ENCODE assay signal across 16 cellular contexts in genomic region chr10:7945469-7946187, GRCh38.
DNase-seq lines count a peak whose midpoint lies in the region; ATAC-seq, FAIRE-seq and TF ChIP-seq lines count a peak whose summit lies in the region.
"Had no signal": no experiment of that assay in that cellular context is flagged by ENCODE, and none has a peak within 500 bp of the region (broad histone marks: within the 10 kb centered on the region; RNA-seq: fewer than 3 reads in every experiment).

No MANE protein-coding gene starts in this region.

- 0 out of 2 replicates have a peak overlapping the region, but pooled peaks have one; percentile 40 for H2BK15ac ChIP-seq in H1 (ENCODE audit: low read length)

- H2BK5ac ChIP-seq in H1 (ENCODE audit: low read depth, low read length) = no peak overlapping the region

- H3K27me3 ChIP-seq in CD8-positive, alpha-beta T cell (ENCODE audit: insufficient read depth, low read length) = no peaks in the 10 kb centered on the region
- H3K27me3 ChIP-seq in H1 (replicated peaks in 1 of 4; ENCODE audit: control insufficient read depth in 3 of 4, extremely low read depth in 1 of 4, insufficient read depth in 3 of 4, low read length in 3 of 4) = no peaks in the 10 kb centered on the region
- no peaks in the 10 kb centered on the region for H3K27me3 ChIP-seq in aorta (ENCODE audit: control insufficient read depth in 1 of 2, insufficient read depth in 2 of 2, low read length in 1 of 2)
- no peaks in the 10 kb centered on the region for H3K27me3 ChIP-seq in WERI-Rb-1 (ENCODE audit: insufficient read depth, low read depth, severe bottlenecking)

- H2BK120ac ChIP-seq in H1 (replicated peaks; ENCODE audit: low read depth, low read length) = no peak overlapping the region

- no peak overlapping the region for H3K4me3 ChIP-seq in CD8-positive, alpha-beta T cell (ENCODE audit: low read depth, low read length)
- H3K4me3 ChIP-seq in H1 (ENCODE audit: extremely low read depth in 1 of 4, insufficient read depth in 2 of 4, low read depth in 3 of 4, low read length in 4 of 4) (no peak overlapping the region), aorta (ENCODE audit: low read length in 2 of 2) (no peak overlapping the region), WERI-Rb-1 (ENCODE audit: low read depth, low read length) (no peak overlapping the region)
- H3K4me3 ChIP-seq: prostate gland had no signal

- no peak overlapping the region for H3K56ac ChIP-seq in H1 (replicated peaks; ENCODE audit: insufficient read length, low read depth, low read length)

- TF ChIP-seq CTCF in CD8-positive, alpha-beta T cell (IDR thresholded peaks at IDR 0.05) = no peak
- TF ChIP-seq CTCF in HFFc6 (IDR thresholded peaks at IDR 0.05) = no peak
- TF ChIP-seq CTCF in H1 (IDR thresholded peaks at IDR 0.05; ENCODE audit: control extremely low read depth in 1 of 3, insufficient read depth in 1 of 3, low read depth in 1 of 3, low read length in 3 of 3) = no peak
- TF ChIP-seq CTCF in WERI-Rb-1 (IDR thresholded peaks at IDR 0.05; ENCODE audit: low read depth, low read length) = no peak

- no peak overlapping the region for H2BK20ac ChIP-seq in H1 (ENCODE audit: low read length)

- DNase-seq in CD8-positive, alpha-beta T cell = no peak
- DNase-seq in HFFc6 (peak; percentile 26), H1 (ENCODE audit: low read depth in 1 of 2, low spot score in 2 of 2) (no peak), myocyte (ENCODE audit: low read depth) (peak; percentile 47), NCI-H2029 treated with DMSO at 0.1 percent for 48 hours (lab: John Stamatoyannopoulos, UW) (no peak), aorta (no peak), WERI-Rb-1 (no peak)
- DNase-seq: activated CD4-positive, CD25-positive, alpha-beta regulatory T cell; activated naive CD4-positive, alpha-beta T cell treated with anti-CD3 and anti-CD28 coated beads for 36 hours; effector memory CD8-positive, alpha-beta T cell; GDM1; KBM-7; kidney glomerular epithelial cell; NCI-H1417; NCI-H226 had no signal

- H3K9ac ChIP-seq in H1 (replicated peaks in 1 of 4; ENCODE audit: extremely low read depth in 1 of 4, low read depth in 3 of 4, low read length in 3 of 4) = no peak overlapping the region

- H3K27ac Mint-ChIP-seq in CD8-positive, alpha-beta T cell = peak overlapping the region; percentile 5
- H3K27ac Mint-ChIP-seq in HFFc6 = peak overlapping the region; percentile 68
- H3K27ac Mint-ChIP-seq: activated naive CD4-positive, alpha-beta T cell treated with anti-CD3 and anti-CD28 coated beads for 36 hours had no signal

- no peak for ATAC-seq in CD8-positive, alpha-beta T cell
- ATAC-seq in aorta (ENCODE audit: low FRiP score) = no peak
- ATAC-seq: effector memory CD8-positive, alpha-beta T cell had no signal

- H4K20me1 ChIP-seq in H1 (replicated peaks in 1 of 2; ENCODE audit: control insufficient read depth in 1 of 2, insufficient read depth in 2 of 2, low read length in 2 of 2) = peaks cover 0 to 2% of the 10 kb centered on the region in 2 experiments

- intact Hi-C loops in CD8-positive, alpha-beta T cell (cut with DNase I, micrococcal nuclease) = loop anchor here in 1 of 2 experiments (10.0 kb wide), 1 partner anchor 839 kb away; no protein-coding TSS in a partner anchor
- intact Hi-C loops in aorta (cut with DNase I) = no loop called here

- H3K14ac ChIP-seq in H1 (ENCODE audit: insufficient read length) = no peak overlapping the region

- no peaks in the 10 kb centered on the region for H3K4me1 ChIP-seq in CD8-positive, alpha-beta T cell (ENCODE audit: insufficient read depth, low read length)
- H3K4me1 ChIP-seq in H1 (replicated peaks in 1 of 4; ENCODE audit: control insufficient read depth in 3 of 4, insufficient read depth in 4 of 4, low read length in 3 of 4) (peaks cover 0 to 15% (median 11%) of the 10 kb centered on the region in 4 experiments; a peak in 5 of 7 replicates), aorta (ENCODE audit: control insufficient read depth in 1 of 2, insufficient read depth in 2 of 2, low read length in 2 of 2) (peaks cover 0 to 1% of the 10 kb centered on the region in 2 donors)
- H3K4me1 ChIP-seq: prostate gland had no signal

- H2AK5ac ChIP-seq in H1 (ENCODE audit: low read depth, low read length) = no peak overlapping the region; the same call in 1 of the 2 replicates

- no peak for TF ChIP-seq RAD21 in H1 (IDR thresholded peaks at IDR 0.05 in 1 of 2, conservative IDR thresholded peaks at IDR 0.05 in 1 of 2; ENCODE audit: low read depth in 2 of 2, low read length in 2 of 2)

- no peak for TF ChIP-seq POLR2A in H1 (IDR thresholded peaks at IDR 0.05; ENCODE audit: control extremely low read depth in 1 of 2, low read depth in 2 of 2, low read length in 2 of 2)

- H3K4me1 Mint-ChIP-seq in CD8-positive, alpha-beta T cell (ENCODE audit: low read depth) = peaks cover 54% of the 10 kb centered on the region
- peaks cover 95% of the 10 kb centered on the region for H3K4me1 Mint-ChIP-seq in HFFc6 (ENCODE audit: low read depth)

- no peak overlapping the region for H3K4me3 Mint-ChIP-seq in CD8-positive, alpha-beta T cell
- peak overlapping the region; percentile 9 for H3K4me3 Mint-ChIP-seq in HFFc6
- H3K4me3 Mint-ChIP-seq: activated naive CD4-positive, alpha-beta T cell treated with anti-CD3 and anti-CD28 coated beads for 36 hours; effector memory CD8-positive, alpha-beta T cell had no signal

- no peak for FAIRE-seq in H1 (lab: Jason Lieb, UNC)

- CTCF ChIA-PET in CD8-positive, alpha-beta T cell (lab: Charles Lee) = no interaction called here
- CTCF ChIA-PET in H1 (lab: Charles Lee; ENCODE audit: partially characterized antibody) = no interaction called here

- H3K23me2 ChIP-seq in H1 (ENCODE audit: low read depth, low read length) = no peaks in the 10 kb centered on the region; the same call in 1 of the 2 replicates

- no peak overlapping the region; the same call in 1 of the 2 replicates for H4K8ac ChIP-seq in H1 (ENCODE audit: extremely low read depth, insufficient read depth, low read length)

- H3K36me3 Mint-ChIP-seq in CD8-positive, alpha-beta T cell = peaks cover 27% of the 10 kb centered on the region
- peaks cover 25% of the 10 kb centered on the region for H3K36me3 Mint-ChIP-seq in HFFc6 (ENCODE audit: low read depth)

- no peaks in the 10 kb centered on the region for H3K27me3 Mint-ChIP-seq in CD8-positive, alpha-beta T cell (ENCODE audit: low read depth)
- H3K27me3 Mint-ChIP-seq in HFFc6 (ENCODE audit: insufficient read depth) = no peaks in the 10 kb centered on the region
- H3K27me3 Mint-ChIP-seq: effector memory CD8-positive, alpha-beta T cell had no signal

- no peaks in the 10 kb centered on the region for H3K9me3 Mint-ChIP-seq in CD8-positive, alpha-beta T cell
- H3K9me3 Mint-ChIP-seq in HFFc6 = peaks cover 11% of the 10 kb centered on the region
- H3K9me3 Mint-ChIP-seq: activated naive CD4-positive, alpha-beta T cell treated with anti-CD3 and anti-CD28 coated beads for 36 hours; effector memory CD8-positive, alpha-beta T cell had no signal

- H3K9me3 ChIP-seq in CD8-positive, alpha-beta T cell (ENCODE audit: low read length) = no peaks in the 10 kb centered on the region
- H3K9me3 ChIP-seq in H1 (ENCODE audit: insufficient read depth in 2 of 2, low read depth in 1 of 2, low read length in 1 of 2) (no peaks in the 10 kb centered on the region), aorta (ENCODE audit: control insufficient read depth, low read length) (peaks cover 1% of the 10 kb centered on the region), WERI-Rb-1 (ENCODE audit: severe bottlenecking) (no peaks in the 10 kb centered on the region)
- H3K9me3 ChIP-seq: prostate gland had no signal

- H3K36me3 ChIP-seq in CD8-positive, alpha-beta T cell (ENCODE audit: insufficient read depth, low read length) = no peaks in the 10 kb centered on the region
- H3K36me3 ChIP-seq in H1 (ENCODE audit: control insufficient read depth in 2 of 4, insufficient read depth in 4 of 4, low read length in 3 of 4) (no peaks in the 10 kb centered on the region), aorta (ENCODE audit: control insufficient read depth in 1 of 2, insufficient read depth in 2 of 2, low read length in 1 of 2) (no peaks in the 10 kb centered on the region), WERI-Rb-1 (no peaks in the 10 kb centered on the region)
- H3K36me3 ChIP-seq: prostate gland had no signal

- no peak overlapping the region for H3K18ac ChIP-seq in H1 (ENCODE audit: extremely low read depth, low read length)

- H3K27ac ChIP-seq in CD8-positive, alpha-beta T cell (ENCODE audit: low read depth, low read length) = no peak overlapping the region
- H3K27ac ChIP-seq in H1 (ENCODE audit: low read depth, low read length) = no peak overlapping the region
- H3K27ac ChIP-seq in aorta (ENCODE audit: low read depth in 1 of 2, low read length in 2 of 2) = no peak overlapping the region
- no peak overlapping the region for H3K27ac ChIP-seq in WERI-Rb-1
- H3K27ac ChIP-seq: prostate gland had no signal

- no peak for TF ChIP-seq EP300 in H1 (IDR thresholded peaks at IDR 0.05; ENCODE audit: borderline replicate concordance in 1 of 2, low read depth in 2 of 2, low read length in 2 of 2)

- no peak overlapping the region for H3K4me2 ChIP-seq in H1 (ENCODE audit: insufficient read depth in 1 of 2, low read depth in 2 of 2, low read length in 2 of 2)

- H3K23ac ChIP-seq in H1 (ENCODE audit: insufficient read length) = no peak overlapping the region

- H4K5ac ChIP-seq in H1 (ENCODE audit: insufficient read length, low read depth, low read length) = no peak overlapping the region

- POLR2A ChIA-PET in CD8-positive, alpha-beta T cell (lab: Charles Lee) = interaction anchor here (0.5 kb wide), 1 partner anchor 68 kb away, joined by 4 read pairs; no protein-coding TSS in a partner anchor
- POLR2A ChIA-PET in H1 (lab: Charles Lee; ENCODE audit: partially characterized antibody) = no interaction called here

- WGBS in H1 (ENCODE audit: extremely low coverage in 1 of 2, insufficient coverage in 1 of 2, insufficient read length in 1 of 2, insufficient replicate concordance in 2 of 2, low coverage in 1 of 2, low lambda C conversion rate in 2 of 2, missing lambda C conversion rate in 1 of 2), 2 experiments = 85% methylated on average over 10 of the region's 11 CpGs; no CpG with 5 or more reads in 1 of the 2 experiments
- WGBS in aorta, 2 donors = 91 to 93% methylated on average over 11 of the region's 11 CpGs

- H4K91ac ChIP-seq in H1 (replicated peaks; ENCODE audit: insufficient read length, low read length) = no peak overlapping the region

- no peak overlapping the region; the same call in none of the 2 replicates for H2BK12ac ChIP-seq in H1 (ENCODE audit: low read depth, low read length)

- no peak overlapping the region for H3K4ac ChIP-seq in H1 (replicated peaks; ENCODE audit: insufficient read length, low read depth, low read length)

- no peaks in the 10 kb centered on the region; the same call in 1 of the 2 replicates for H3K79me1 ChIP-seq in H1 (ENCODE audit: low read depth, low read length)

- H3K79me2 ChIP-seq in H1 (ENCODE audit: control insufficient read depth in 1 of 2, insufficient read depth in 2 of 2, low read length in 2 of 2) = peaks cover 0 to 3% of the 10 kb centered on the region in 2 experiments; a peak in 2 of 4 replicates

- H2AFZ ChIP-seq in H1 (ENCODE audit: low read length) = no peak overlapping the region

TF ChIP-seq in H1, 55 proteins besides CTCF, POLR2A, EP300 and RAD21 (continues in another document):
- TF ChIP-seq GABPA (IDR thresholded peaks at IDR 0.05; ENCODE audit: borderline replicate concordance, insufficient read depth, low read length) (no peak), JUND (IDR thresholded peaks at IDR 0.05; ENCODE audit: low read length) (no peak), SIN3A (conservative IDR thresholded peaks at IDR 0.05 in 1 of 2, IDR thresholded peaks at IDR 0.05 in 1 of 2; ENCODE audit: low read depth in 1 of 2, low read length in 2 of 2) (no peak)

Comparison
In these comparisons a context has a peak if more than half of its experiments do, and no peak if none do; other contexts are left out.
1. DNase-seq: peak in HFFc6 (single experiment) and myocyte (single experiment); none in CD8-positive, alpha-beta T cell (0 of 7), H1 (0 of 2), NCI-H2029 treated with DMSO at 0.1 percent for 48 hours (single experiment), aorta (0 of 2) and WERI-Rb-1 (single experiment).